Comparison of ENCODE assay signal across 21 cellular contexts in the genomic region with DNA sequence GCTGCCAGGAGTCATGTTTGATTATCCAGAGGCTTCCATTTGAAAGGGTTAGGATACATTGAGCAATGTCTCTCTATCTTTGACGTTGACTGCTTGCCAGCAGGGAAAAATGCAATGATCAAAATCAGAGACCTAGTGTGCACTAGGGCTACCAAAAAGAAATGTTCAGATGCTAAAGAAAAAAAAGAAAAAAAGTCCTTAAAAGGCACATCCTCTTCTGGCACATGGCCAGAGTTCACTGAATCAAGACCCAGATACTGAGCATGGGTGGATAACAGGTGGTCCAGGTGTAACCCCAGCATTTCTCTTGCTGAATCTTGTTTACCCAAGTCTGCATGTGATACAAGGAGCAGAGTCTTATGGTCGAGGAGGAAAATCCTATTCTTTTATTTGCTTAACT.
"Had no signal": no experiment of that assay in that cellular context is flagged by ENCODE, and none has a peak within 500 bp of the region (broad histone marks: within the 10 kb centered on the region; RNA-seq: fewer than 3 reads in every experiment).

No MANE protein-coding gene starts in this region.

- H3K36me3 ChIP-seq: esophagus muscularis mucosa, lower lobe of right lung, ovary, sigmoid colon, stomach, thyroid gland had no signal

- H3K9me3 ChIP-seq: esophagus muscularis mucosa, lower lobe of right lung, ovary, psoas muscle, sigmoid colon, stomach, thyroid gland had no signal

- DNase-seq: dermis blood vessel endothelial cell; effector memory CD4-positive, alpha-beta T cell; foreskin melanocyte; glutamatergic neuron; left ventricle myocardium superior; lower lobe of right lung; natural killer cell; occipital lobe; ovary; posterior cingulate gyrus; psoas muscle; right cardiac atrium; sigmoid colon; stimulated activated CD4-positive, alpha-beta T cell treated with anti-CD3 and anti-CD28 coated beads, Interleukin-2, amount 100 ng/mL, for 24 hours; stimulated activated CD4-positive, alpha-beta T cell treated with anti-CD3 and anti-CD28 coated beads, Interleukin-4, amount 100 ng/mL, for 24 hours; stimulated activated naive CD4-positive, alpha-beta T cell treated with Interleukin-2 at 50 U/mL for 16 hours; stomach; thyroid gland; trophoblast cell had no signal

- H3K4me1 ChIP-seq: esophagus muscularis mucosa, lower lobe of right lung, psoas muscle, sigmoid colon, stomach, thyroid gland had no signal

- H3K4me3 ChIP-seq: esophagus muscularis mucosa, lower lobe of right lung, ovary, psoas muscle, sigmoid colon, stomach, thyroid gland had no signal

- H3K27ac ChIP-seq: esophagus muscularis mucosa, lower lobe of right lung, ovary, psoas muscle, sigmoid colon, stomach, thyroid gland had no signal

- H3K27me3 ChIP-seq: esophagus muscularis mucosa, ovary, sigmoid colon, stomach, thyroid gland had no signal

- ATAC-seq: left ventricle myocardium superior; lower lobe of right lung; natural killer cell; psoas muscle; right cardiac atrium; stimulated activated effector memory CD8-positive, alpha-beta T cell treated with anti-CD3 and anti-CD28 coated beads, Interleukin-12 subunit alpha, Interleukin-12 subunit beta, amount 100 ng/mL, for 72 hours had no signal
